ENCODE assay signal across 11 cellular contexts in genomic region chr11:123055132-123055924, GRCh38. TPM values are rescaled to one million over a fixed set of nuclear protein-coding genes. Genes with fewer than 3 reads are reported as not detected.
A peak's percentile ranks its signal among the peaks of the same experiment; 100 is the strongest.
DNase-seq lines count a peak whose midpoint lies in the region; TF ChIP-seq lines count a peak whose summit lies in the region.
"Had no signal": no experiment of that assay in that cellular context is flagged by ENCODE, and none has a peak within 500 bp of the region (broad histone marks: within the 10 kb centered on the region; RNA-seq: fewer than 3 reads in every experiment).

No MANE protein-coding gene starts in this region.

- H3F3A ChIP-seq in SU-DHL-6 (ENCODE audit: insufficient read depth) = peaks cover 86% of the 10 kb centered on the region

- peak overlapping the region; percentile 37; the same call in 1 of the 2 replicates for H3K27ac ChIP-seq in SU-DHL-6 (ENCODE audit: low read depth, low read length)
- peak overlapping the region in 2 of 5 donors; percentile 3 to 11 for H3K27ac ChIP-seq in stomach
- H3K27ac ChIP-seq: upper lobe of left lung had no signal

- H3K4me2 ChIP-seq in SU-DHL-6 (ENCODE audit: low read depth, low read length, poor library complexity, severe bottlenecking) = no peak overlapping the region

- peaks cover 0 to 12% (median 4%) of the 10 kb centered on the region in 3 donors for H3K27me3 Mint-ChIP-seq in immature natural killer cell (ENCODE audit: low read depth in 3 of 3)

- H4K20me1 ChIP-seq in SU-DHL-6 (ENCODE audit: low read depth, low read length) = peaks cover 37% of the 10 kb centered on the region

- peaks cover 64% of the 10 kb centered on the region in 2 donors for H3K4me1 Mint-ChIP-seq in immature natural killer cell

- intact Hi-C loops in stomach (cut with DNase I; ENCODE audit: low total_unique reads) = no loop called here

- H3K79me2 ChIP-seq in SU-DHL-6 (ENCODE audit: insufficient read depth, low read length) = peaks cover 8% of the 10 kb centered on the region

- no peak for TF ChIP-seq EP300 in stomach (IDR thresholded peaks at IDR 0.05)

- peak; percentile 39 for DNase-seq in NCI-H1105 treated with DMSO at 0.1 percent for 48 hours (lab: John Stamatoyannopoulos, UW)
- no peak for DNase-seq in NCI-H1105 (lab: John Stamatoyannopoulos, UW)
- DNase-seq in immature natural killer cell = no peak
- no peak for DNase-seq in activated CD4-positive, CD25-positive, alpha-beta regulatory T cell (lab: John Stamatoyannopoulos, UW)
- no peak for DNase-seq in NCI-H2107 (lab: John Stamatoyannopoulos, UW)
- DNase-seq in stomach = no peak
- DNase-seq: activated CD4-positive, CD25-positive, alpha-beta regulatory T cell treated with anti-CD3 and anti-CD28 coated beads, Interleukin-2, amount 50 U/mL, for 72 hours; NCI-H446 treated with DMSO at 0.1 percent for 48 hours; upper lobe of left lung had no signal

- H3K9me3 ChIP-seq in SU-DHL-6 (ENCODE audit: insufficient read depth, low read length) = no peaks in the 10 kb centered on the region
- H3K9me3 ChIP-seq in stomach = no peaks in the 10 kb centered on the region
- H3K9me3 ChIP-seq: upper lobe of left lung had no signal

- peaks cover 45% of the 10 kb centered on the region for H3K36me3 ChIP-seq in SU-DHL-6 (ENCODE audit: low read length)
- H3K36me3 ChIP-seq in stomach = peaks cover 54 to 78% (median 71%) of the 10 kb centered on the region in 4 donors

- in situ Hi-C loops in GM18951 (cut with MboI; ENCODE audit: low sequenced_read_pairs, unreplicated experiment) = no loop called here

- no peak overlapping the region for H2AFZ ChIP-seq in SU-DHL-6 (ENCODE audit: low read depth, low read length, severe bottlenecking)

- WGBS in stomach, 5 donors = 49 to 58% (median 53%) methylated on average over 6 of the region's 6 CpGs

- TF ChIP-seq CTCF in SU-DHL-6 (IDR thresholded peaks at IDR 0.05; ENCODE audit: insufficient read depth, low read length, poor library complexity, severe bottlenecking) (no peak), stomach (IDR thresholded peaks at IDR 0.05) (no peak)

- H3K4me3 Mint-ChIP-seq in immature natural killer cell = peak overlapping the region in 3 of 5 donors; percentile 8 to 30 (median 17)

- H3K36me3 Mint-ChIP-seq in immature natural killer cell = peaks cover 44 to 68% (median 53%) of the 10 kb centered on the region in 3 donors

- no peaks in the 10 kb centered on the region for H3K9me3 Mint-ChIP-seq in immature natural killer cell

- H3K9me2 ChIP-seq in SU-DHL-6 (replicated peaks; ENCODE audit: insufficient read depth, low read length) = no peaks in the 10 kb centered on the region

- H3K9ac ChIP-seq in SU-DHL-6 (ENCODE audit: low read length) = no peak overlapping the region

- no peak overlapping the region for H3K4me3 ChIP-seq in SU-DHL-6 (ENCODE audit: insufficient read depth, low read length, poor library complexity, severe bottlenecking)
- peak overlapping the region in 2 of 4 donors; percentile 14 for H3K4me3 ChIP-seq in stomach
- H3K4me3 ChIP-seq: upper lobe of left lung had no signal

- H3K27ac Mint-ChIP-seq in immature natural killer cell = peak overlapping the region; percentile 46 to 100 (median 64)

- peaks cover 37 to 65% (median 56%) of the 10 kb centered on the region in 4 donors for H3K4me1 ChIP-seq in stomach

- TF ChIP-seq POLR2A in GM18951 (IDR thresholded peaks at IDR 0.05; ENCODE audit: extremely low read depth, insufficient read depth, insufficient read length) = peak; percentile 40
- no peak for TF ChIP-seq POLR2A in stomach (IDR thresholded peaks at IDR 0.05)

- H3K27me3 ChIP-seq in SU-DHL-6 (ENCODE audit: low read length) = no peaks in the 10 kb centered on the region
- no peaks in the 10 kb centered on the region for H3K27me3 ChIP-seq in stomach
- H3K27me3 ChIP-seq: upper lobe of left lung had no signal

RNA-seq across cellular contexts. Expression of gene HSPA8, which starts 6.6 kb away (rescaled TPM):
- polyA plus RNA-seq in immature natural killer cell (1,000 to 10,000 TPM in 1 of 3 donors, 100 to 1,000 TPM in 2; 797 to 1,150 (median 908) TPM), stomach (100 to 1,000 TPM; 187 to 666 (median 428) TPM)
- 1,000 to 10,000 TPM in 1 of 5 donors, 100 to 1,000 TPM in 4; 380 to 1,244 (median 728) TPM for total RNA-seq in stomach
